16 cellular contexts compared by ENCODE assay signal in genomic region chr2:100018794-100019193, GRCh38.
A peak's percentile ranks its signal among the peaks of the same experiment; 100 is the strongest.
DNase-seq lines count a peak whose midpoint lies in the region; ATAC-seq and TF ChIP-seq lines count a peak whose summit lies in the region.
"Had no signal": no experiment of that assay in that cellular context is flagged by ENCODE, and none has a peak within 500 bp of the region (broad histone marks: within the 10 kb centered on the region; RNA-seq: fewer than 3 reads in every experiment).

No MANE protein-coding gene starts in this region.

- peaks cover 3 to 5% of the 10 kb centered on the region in 2 donors for H3K4me1 ChIP-seq in neuronal stem cell (ENCODE audit: control insufficient read depth in 2 of 2, insufficient read depth in 1 of 2, low read depth in 1 of 2, low read length in 2 of 2)
- H3K4me1 ChIP-seq: parathyroid adenoma had no signal

- DNase-seq in DMS53 (lab: John Stamatoyannopoulos, UW) (peak; percentile 21), DMS53 treated with DMSO at 0.1 percent for 48 hours (lab: John Stamatoyannopoulos, UW; ENCODE audit: unreplicated experiment) (no peak), fibroblast of the conjunctiva (ENCODE audit: low read depth) (peak; percentile 36), stromal cell of bone marrow (ENCODE audit: low read depth) (peak; percentile 33), neuronal stem cell (ENCODE audit: low spot score) (no peak), Right ventricle myocardium superior (no peak)
- DNase-seq in activated naive CD4-positive, alpha-beta T cell (lab: John Stamatoyannopoulos, UW) = no peak
- DNase-seq: 8988T; activated CD4-positive, alpha-beta memory T cell treated with anti-CD3 and anti-CD28 coated beads for 36 hours; NCI-H1105 treated with DMSO at 0.1 percent for 48 hours; NCI-H446; OCI-M1 had no signal

- H3K79me1 ChIP-seq in neuronal stem cell (ENCODE audit: low read depth, low read length) = no peaks in the 10 kb centered on the region

- H4K91ac ChIP-seq in neuronal stem cell (ENCODE audit: low read depth, low read length, poor library complexity) = no peak overlapping the region

- H3K9me3 ChIP-seq in neuronal stem cell (replicated peaks in 1 of 2; ENCODE audit: control insufficient read depth in 2 of 2, insufficient read depth in 1 of 2, low read depth in 1 of 2, low read length in 2 of 2) = peaks cover 0 to 11% of the 10 kb centered on the region in 2 donors
- H3K9me3 ChIP-seq: thoracic aorta had no signal

- intact Hi-C loops in Right ventricle myocardium superior (cut with DNase I) = no loop called here

- no peak overlapping the region for H2BK120ac ChIP-seq in neuronal stem cell (ENCODE audit: low read depth, low read length)

- H2AFZ ChIP-seq in neuronal stem cell (ENCODE audit: low read length) = no peak overlapping the region
- H2AFZ ChIP-seq: parathyroid adenoma had no signal

- no peak overlapping the region for H3K4ac ChIP-seq in neuronal stem cell (ENCODE audit: low read length)

- H3K14ac ChIP-seq in neuronal stem cell (ENCODE audit: low read length) = no peak overlapping the region

- H3K23ac ChIP-seq in neuronal stem cell (ENCODE audit: low read depth, low read length, poor library complexity) = no peak overlapping the region

- H3K36me3 ChIP-seq in neuronal stem cell (replicated peaks in 1 of 2; ENCODE audit: control insufficient read depth in 2 of 2, insufficient read depth in 2 of 2, low read length in 2 of 2) = peaks cover 0 to 2% of the 10 kb centered on the region in 2 donors
- H3K36me3 ChIP-seq: thoracic aorta had no signal

- H4K8ac ChIP-seq in neuronal stem cell (ENCODE audit: low read depth, low read length) = no peak overlapping the region

- H2BK12ac ChIP-seq in neuronal stem cell (ENCODE audit: low read length) = no peak overlapping the region

- H2BK5ac ChIP-seq in neuronal stem cell (ENCODE audit: low read length) = no peak overlapping the region

- no peak overlapping the region for H3K18ac ChIP-seq in neuronal stem cell (ENCODE audit: low read length)

- H3K9ac ChIP-seq in neuronal stem cell (ENCODE audit: low read depth, low read length, poor library complexity) = no peak overlapping the region
- H3K9ac ChIP-seq: parathyroid adenoma had no signal

- H3K27ac ChIP-seq in neuronal stem cell (replicated peaks; ENCODE audit: low read length) = no peak overlapping the region
- H3K27ac ChIP-seq: epithelial cell of prostate, parathyroid adenoma, thoracic aorta had no signal

- no peak overlapping the region for H3K4me2 ChIP-seq in neuronal stem cell (ENCODE audit: insufficient read depth, low read length, poor library complexity, severe bottlenecking)

- no peak for ATAC-seq in Right ventricle myocardium superior (ENCODE audit: poor library complexity)

- no peak for TF ChIP-seq CTCF in WI38 (IDR thresholded peaks at IDR 0.05; ENCODE audit: low read depth, low read length)

- H2AK5ac ChIP-seq in neuronal stem cell (ENCODE audit: low read depth, low read length) = no peak overlapping the region

- H2BK15ac ChIP-seq in neuronal stem cell (ENCODE audit: low read length) = no peak overlapping the region

- H3K27me3 ChIP-seq in neuronal stem cell (ENCODE audit: control insufficient read depth in 3 of 3, insufficient read depth in 3 of 3, low read depth in 1 of 3, low read length in 3 of 3) = no peaks in the 10 kb centered on the region

- WGBS in neuronal stem cell (ENCODE audit: extremely low coverage in 2 of 2, insufficient read length in 2 of 2, insufficient replicate concordance in 1 of 2), 2 donors = no CpG with 5 or more reads among the region's 6 CpGs

- H3K4me3 ChIP-seq in WI38 (ENCODE audit: low read depth, low read length) (peak overlapping the region; percentile 43), neuronal stem cell (ENCODE audit: low read length in 2 of 2) (no peak overlapping the region)
- H3K4me3 ChIP-seq: thoracic aorta had no signal

Comparison
In these comparisons a context has a peak if more than half of its experiments do, and no peak if none do; other contexts are left out.
1. DNase-seq: peak in DMS53 (single experiment), fibroblast of the conjunctiva (single experiment) and stromal cell of bone marrow (single experiment); none in DMS53 treated with DMSO at 0.1 percent for 48 hours (single experiment), neuronal stem cell (single experiment), activated naive CD4-positive, alpha-beta T cell (0 of 4) and Right ventricle myocardium superior (single experiment).